9 cellular contexts compared by ENCODE assay signal in genomic region chr14:105088812-105089745, GRCh38. TPM values are rescaled to one million over a fixed set of nuclear protein-coding genes. Genes with fewer than 3 reads are reported as not detected.
DNase-seq lines count a peak whose midpoint lies in the region; ATAC-seq, FAIRE-seq and TF ChIP-seq lines count a peak whose summit lies in the region.
"Had no signal": no experiment of that assay in that cellular context is flagged by ENCODE, and none has a peak within 500 bp of the region (broad histone marks: within the 10 kb centered on the region; RNA-seq: fewer than 3 reads in every experiment).

No MANE protein-coding gene starts in this region.

- no peak for DNase-seq in AG04450 (ENCODE audit: low read depth, low spot score)
- DNase-seq in GM12891 (ENCODE audit: insufficient read length, low spot score), result no peak
- DNase-seq in ascending aorta (ENCODE audit: low spot score in 2 of 2), result peak in 1 of 2 donors; percentile 64
- DNase-seq in naive thymus-derived CD8-positive, alpha-beta T cell, result no peak
- DNase-seq in coronary artery (ENCODE audit: low spot score), result no peak
- DNase-seq in MV-4-11 (lab: John Stamatoyannopoulos, UW), result no peak
- DNase-seq in prostate gland (ENCODE audit: low spot score), result no peak
- DNase-seq in substantia nigra (lab: John Stamatoyannopoulos, UW), result no peak

- POLR2A ChIA-PET in AG04450 (lab: Yijun Ruan, JAX), result no interaction called here
- POLR2A ChIA-PET in naive thymus-derived CD8-positive, alpha-beta T cell (lab: Charles Lee), result interaction anchor here (1.7 to 8.5 kb wide), 4 partner anchors 15 to 112 kb away, joined by 5 to 234 read pairs (median 54); partner anchors contain the start of gene GPR132

- H3K9me3 ChIP-seq in AG04450 (ENCODE audit: control insufficient read depth, insufficient read depth, low read length), result no peaks in the 10 kb centered on the region; the same call in 1 of the 2 replicates
- no peaks in the 10 kb centered on the region for H3K9me3 ChIP-seq in ascending aorta
- no peaks in the 10 kb centered on the region for H3K9me3 ChIP-seq in prostate gland

- no peak for TF ChIP-seq POLR2A in GM12891 (IDR thresholded peaks at IDR 0.05; ENCODE audit: low read depth, low read length)
- no peak for TF ChIP-seq POLR2A in prostate gland (IDR thresholded peaks at IDR 0.05)

- peak overlapping the region in 9 of 10 donors; percentile 42 to 83 (median 67) for H3K4me3 Mint-ChIP-seq in naive thymus-derived CD8-positive, alpha-beta T cell

- no peaks in the 10 kb centered on the region for H3K36me3 ChIP-seq in ascending aorta
- H3K36me3 ChIP-seq in prostate gland, result no peaks in the 10 kb centered on the region

- H3K27me3 ChIP-seq in AG04450 (ENCODE audit: control insufficient read depth, insufficient read depth, low read length) (no peaks in the 10 kb centered on the region), ascending aorta (no peaks in the 10 kb centered on the region), prostate gland (replicated peaks; ENCODE audit: insufficient read depth) (no peaks in the 10 kb centered on the region)

- CTCF ChIA-PET in AG04450 (lab: Charles Lee), result interaction anchor here (0.8 to 1.1 kb wide), 2 partner anchors 31 to 159 kb away, joined by 3 to 5 read pairs; partner anchors contain the start of gene BTBD6

- TF ChIP-seq CTCF in AG04450 (IDR thresholded peaks at IDR 0.05; ENCODE audit: low read depth, low read length), result no peak
- TF ChIP-seq CTCF in ascending aorta (IDR thresholded peaks at IDR 0.05), result no peak
- TF ChIP-seq CTCF in coronary artery (IDR thresholded peaks at IDR 0.05), result no peak
- TF ChIP-seq CTCF in prostate gland (IDR thresholded peaks at IDR 0.05), result no peak

- H3K4me1 ChIP-seq in ascending aorta (peaks cover 22 to 40% of the 10 kb centered on the region in 2 donors), prostate gland (replicated peaks) (peaks cover 35% of the 10 kb centered on the region)

- H3K36me3 Mint-ChIP-seq in naive thymus-derived CD8-positive, alpha-beta T cell, result no peaks in the 10 kb centered on the region

- H3K4me3 ChIP-seq in AG04450 (ENCODE audit: low read depth, low read length) (no peak overlapping the region), ascending aorta (no peak overlapping the region), coronary artery (no peak overlapping the region), prostate gland (no peak overlapping the region)

- H3K27ac ChIP-seq in AG04450 (ENCODE audit: low read depth, low read length) (peak overlapping the region; percentile 89), ascending aorta (peak overlapping the region; percentile 70 to 77), coronary artery (peak overlapping the region in 1 of 2 donors; percentile 89), prostate gland (no peak overlapping the region), substantia nigra (ENCODE audit: low read depth, low read length, poor library complexity, severe bottlenecking) (no peak overlapping the region)
- H3K27ac ChIP-seq: parathyroid adenoma had no signal

- peaks cover 14 to 46% (median 28%) of the 10 kb centered on the region in 4 donors for H3K4me1 Mint-ChIP-seq in naive thymus-derived CD8-positive, alpha-beta T cell

- no peaks in the 10 kb centered on the region for H3K9me3 Mint-ChIP-seq in naive thymus-derived CD8-positive, alpha-beta T cell

- intact Hi-C loops in ascending aorta (cut with DNase I), result loop anchor here (2.0 kb wide), 1 partner anchor 78 kb away; no protein-coding TSS in a partner anchor
- intact Hi-C loops in prostate gland (cut with DNase I), result no loop called here

- no peak for ATAC-seq in naive thymus-derived CD8-positive, alpha-beta T cell

- H3K27ac Mint-ChIP-seq in naive thymus-derived CD8-positive, alpha-beta T cell, result peak overlapping the region in 4 of 10 donors; percentile 25 to 63 (median 59)

- FAIRE-seq in GM12891 (lab: Jason Lieb, UNC), result peak; percentile 56

- 64% methylated on average over 15 of the region's 24 CpGs for WGBS in prostate gland

- no peaks in the 10 kb centered on the region for H3K27me3 Mint-ChIP-seq in naive thymus-derived CD8-positive, alpha-beta T cell

TF ChIP-seq in GM12891, 5 proteins besides CTCF, POLR2A, EP300 and RAD21:
- TF ChIP-seq PAX5 (IDR thresholded peaks at IDR 0.05; ENCODE audit: insufficient read depth, low read length, severe bottlenecking) (no peak), POLR2AphosphoS5 (IDR thresholded peaks at IDR 0.05; ENCODE audit: low read depth, low read length) (no peak), TAF1 (IDR thresholded peaks at IDR 0.05; ENCODE audit: low read depth, low read length) (no peak), SPI1 (IDR thresholded peaks at IDR 0.05; ENCODE audit: low read depth, low read length) (no peak), POU2F2 (IDR thresholded peaks at IDR 0.05; ENCODE audit: low read depth, low read length) (no peak)

RNA-seq across cellular contexts. Expression of gene GPR132, which starts 23.8 kb away (rescaled TPM):
- polyA plus RNA-seq in AG04450 (2011; rRNA removed), result 0.07 and 0.14 TPM in 2 replicates
- polyA minus RNA-seq in AG04450 (2011; rRNA and poly(A)+ RNA removed), result not detected in 2 replicates
- 18.8 TPM for polyA plus RNA-seq in GM12891 (2012; ENCODE audit: low read depth, missing spikeins)
- total RNA-seq in ascending aorta, result not detected
- 10 to 100 TPM; 36.3 to 41.4 TPM for total RNA-seq in naive thymus-derived CD8-positive, alpha-beta T cell
- polyA plus RNA-seq in naive thymus-derived CD8-positive, alpha-beta T cell, result 10 to 100 TPM in 1 of 3 donors, 1 to 10 TPM in 2; 9.4 to 37.2 (median 9.7) TPM
- 1 to 10 TPM in 1 of 2 donors, under 1 TPM in 1; 0.68 to 1.4 TPM for total RNA-seq in prostate gland

Comparison
In these comparisons a context has a peak if more than half of its experiments do, and no peak if none do; other contexts are left out.
1. H3K27ac ChIP-seq: peak in AG04450 (single experiment) and ascending aorta (2 of 2); none in prostate gland (0 of 2) and substantia nigra (single experiment).
2. RNA of gene GPR132, which starts 23.8 kb away (total RNA-seq): 36.3 to 41.4 TPM in naive thymus-derived CD8-positive, alpha-beta T cell; 0.68 to 1.4 TPM in prostate gland and not detected in ascending aorta (single experiment); every median in the first group is over 10 times any median in the second.